Comparison of ENCODE assay signal across 9 cellular contexts in the genomic region with DNA sequence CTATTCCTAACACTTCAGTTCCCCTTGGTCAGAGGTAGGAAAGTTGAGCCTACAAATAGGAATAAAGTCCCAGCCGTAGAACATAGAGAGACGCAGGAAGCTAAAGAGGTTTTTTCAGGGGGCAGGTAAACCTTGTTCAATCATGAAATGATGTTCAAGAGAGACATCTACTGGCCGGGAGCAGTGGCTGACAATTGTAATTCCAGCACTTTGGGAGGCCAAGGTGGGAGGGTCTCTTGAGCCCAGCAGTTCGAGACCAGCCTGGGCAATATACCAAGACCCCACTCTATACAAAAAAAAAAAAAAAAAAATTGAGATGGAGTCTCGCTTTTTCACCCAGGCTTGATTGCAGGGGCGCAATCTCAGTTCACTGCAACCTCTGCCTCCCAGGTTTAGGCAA.
DNase-seq lines count a peak whose midpoint lies in the region; ATAC-seq, FAIRE-seq and TF ChIP-seq lines count a peak whose summit lies in the region.
"Had no signal": no experiment of that assay in that cellular context is flagged by ENCODE, and none has a peak within 500 bp of the region (broad histone marks: within the 10 kb centered on the region; RNA-seq: fewer than 3 reads in every experiment).

No MANE protein-coding gene starts in this region.

- CTCF ChIA-PET in Caco-2 (lab: Charles Lee) = interaction anchor here (0.6 to 2.5 kb wide), 8 partner anchors 13 to 458 kb away, joined by 3 to 19 read pairs (median 4); no protein-coding TSS in a partner anchor

- intact Hi-C loops in Caco-2 (cut with micrococcal nuclease; ENCODE audit: unreplicated experiment) = loop anchor here (1.0 to 10.0 kb wide), 4 partner anchors 39 to 265 kb away; no protein-coding TSS in a partner anchor

- H3K9ac ChIP-seq in astrocyte (ENCODE audit: low read length) = no peak overlapping the region

- DNase-seq in Caco-2 (peak; percentile 47 to 53), NCI-H1694 treated with DMSO at 0.1 percent for 48 hours (lab: John Stamatoyannopoulos, UW) (peak; percentile 78), astrocyte (ENCODE audit: low read depth) (peak; percentile 24), kidney tubule cell (ENCODE audit: low spot score) (peak; percentile 52), GDM1 (lab: John Stamatoyannopoulos, UW) (no peak)
- no peak for DNase-seq in activated T-cell treated with anti-CD3 and anti-CD28 coated beads, Interleukin-2, amount 50 U/mL, for 1 hour

- H3K27me3 ChIP-seq in Caco-2 (replicated peaks; ENCODE audit: control insufficient read depth, insufficient read depth, low read length) (no peaks in the 10 kb centered on the region), astrocyte (ENCODE audit: insufficient read depth, low read length) (no peaks in the 10 kb centered on the region)

- H3K27ac Mint-ChIP-seq in Caco-2 (ENCODE audit: unreplicated experiment) (no peak overlapping the region), astrocyte (ENCODE audit: unreplicated experiment) (no peak overlapping the region)

- no peak overlapping the region for H3K4me2 ChIP-seq in astrocyte (ENCODE audit: low read length)

- H3K36me3 Mint-ChIP-seq in Caco-2 (ENCODE audit: insufficient read depth, unreplicated experiment) (no peaks in the 10 kb centered on the region), astrocyte (ENCODE audit: low read depth, unreplicated experiment) (no peaks in the 10 kb centered on the region)

- peak; percentile 50 for ATAC-seq in GM21717 (IDR thresholded peaks at IDR 0.05; ENCODE audit: unreplicated experiment)
- ATAC-seq in HG03135 (IDR thresholded peaks at IDR 0.05; ENCODE audit: unreplicated experiment) = no peak

- FAIRE-seq in astrocyte (lab: Jason Lieb, UNC) = no peak
- FAIRE-seq: frontal cortex had no signal

- no peaks in the 10 kb centered on the region for H4K20me1 ChIP-seq in astrocyte (ENCODE audit: insufficient read depth, low read length)

- no peaks in the 10 kb centered on the region for H3K27me3 Mint-ChIP-seq in Caco-2 (ENCODE audit: insufficient read depth, unreplicated experiment)
- no peaks in the 10 kb centered on the region for H3K27me3 Mint-ChIP-seq in astrocyte (ENCODE audit: low read depth, unreplicated experiment)

- no peak overlapping the region for H3K4me3 Mint-ChIP-seq in Caco-2 (ENCODE audit: unreplicated experiment)
- no peak overlapping the region for H3K4me3 Mint-ChIP-seq in astrocyte (ENCODE audit: unreplicated experiment)

- BruUV-seq in Caco-2 (replicated peaks; lab: Mats Ljungman, UMichigan) = no TSS peak

- H3K4me3 ChIP-seq in Caco-2 (ENCODE audit: low read depth, low read length) (no peak overlapping the region), astrocyte (ENCODE audit: insufficient read depth, low read depth, low read length) (no peak overlapping the region)

- H3K4me1 ChIP-seq in Caco-2 (no peaks in the 10 kb centered on the region), astrocyte (ENCODE audit: insufficient read depth, low read length) (no peaks in the 10 kb centered on the region)

- H3K4me1 Mint-ChIP-seq in Caco-2 (ENCODE audit: low read depth, unreplicated experiment) = no peaks in the 10 kb centered on the region
- no peaks in the 10 kb centered on the region for H3K4me1 Mint-ChIP-seq in astrocyte (ENCODE audit: low read depth, unreplicated experiment)

- H3K9me3 Mint-ChIP-seq in Caco-2 (ENCODE audit: unreplicated experiment) (no peaks in the 10 kb centered on the region), astrocyte (ENCODE audit: unreplicated experiment) (no peaks in the 10 kb centered on the region)

- no peaks in the 10 kb centered on the region for H3K9me3 ChIP-seq in Caco-2
- H3K9me3 ChIP-seq in astrocyte (ENCODE audit: insufficient read depth, low read depth, low read length) = no peaks in the 10 kb centered on the region

- TF ChIP-seq CTCF in Caco-2 (IDR thresholded peaks at IDR 0.05; ENCODE audit: insufficient read depth in 1 of 2, low read depth in 1 of 2, low read length in 1 of 2, severe bottlenecking in 1 of 2, unreplicated experiment in 1 of 2) (peak; percentile 30 to 58), astrocyte (IDR thresholded peaks at IDR 0.05; ENCODE audit: insufficient read depth, low read depth, low read length) (peak; percentile 57)

- no peak overlapping the region for H2AFZ ChIP-seq in astrocyte (ENCODE audit: low read depth, low read length)

- no peaks in the 10 kb centered on the region for H3K79me2 ChIP-seq in astrocyte (ENCODE audit: insufficient read depth, low read length)

- POLR2A ChIA-PET in Caco-2 (lab: Charles Lee) = no interaction called here

- H3K36me3 ChIP-seq in Caco-2 (ENCODE audit: control insufficient read depth, insufficient read depth, low read length) (no peaks in the 10 kb centered on the region), astrocyte (ENCODE audit: insufficient read depth, low read length) (no peaks in the 10 kb centered on the region)

- H3K27ac ChIP-seq in astrocyte (ENCODE audit: low read depth, low read length) = no peak overlapping the region

Comparison
In these comparisons a context has a peak if more than half of its experiments do, and no peak if none do; other contexts are left out.
1. DNase-seq: peak in Caco-2 (2 of 2), NCI-H1694 treated with DMSO at 0.1 percent for 48 hours (single experiment), astrocyte (single experiment) and kidney tubule cell (single experiment); none in activated T-cell treated with anti-CD3 and anti-CD28 coated beads, Interleukin-2, amount 50 U/mL, for 1 hour (single experiment) and GDM1 (single experiment).